Comparison of ENCODE assay signal across 8 cellular contexts in the genomic region with DNA sequence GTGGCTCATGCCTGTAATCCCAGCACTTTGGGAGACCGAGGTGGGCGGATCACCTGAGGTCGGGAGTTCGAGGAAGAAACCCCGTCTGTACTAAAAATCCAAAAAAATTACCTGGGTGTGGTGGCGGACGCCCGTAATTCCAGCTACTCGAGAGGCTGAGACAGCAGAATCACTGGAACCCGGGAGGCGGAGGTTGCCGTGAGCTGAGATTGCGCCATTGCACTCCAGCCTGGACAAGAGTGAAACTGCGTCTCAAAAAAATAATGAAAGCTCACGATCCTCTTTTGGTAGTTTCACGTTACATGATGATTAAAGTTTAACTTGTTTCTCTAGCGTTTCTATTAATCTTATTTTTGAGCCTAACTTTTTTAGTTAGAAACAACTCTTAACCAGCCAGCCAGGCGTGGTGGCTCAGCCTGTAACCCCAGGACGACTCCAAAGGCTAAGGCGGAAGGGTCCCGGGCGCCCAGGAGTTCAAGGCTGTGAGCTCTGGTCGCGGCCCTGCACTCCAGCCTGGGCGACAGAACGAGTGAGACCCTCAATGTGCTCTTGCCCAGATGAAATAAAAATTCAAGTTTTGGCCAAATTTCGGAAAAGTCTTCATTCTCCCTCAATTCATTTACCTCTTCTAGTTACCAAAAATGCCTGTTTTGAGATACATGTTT. TPM values are rescaled to one million over a fixed set of nuclear protein-coding genes. Genes with fewer than 3 reads are reported as not detected.
A peak's percentile ranks its signal among the peaks of the same experiment; 100 is the strongest.
DNase-seq lines count a peak whose midpoint lies in the region; ATAC-seq, FAIRE-seq and TF ChIP-seq lines count a peak whose summit lies in the region.

No MANE protein-coding gene starts in this region.

- peaks cover 18% of the 10 kb centered on the region for H3K36me3 ChIP-seq in K562 (ENCODE audit: control insufficient read depth, insufficient read depth, low read length)

- no peaks in the 10 kb centered on the region for H3K27me3 Mint-ChIP-seq in IgD-negative memory B cell
- no peaks in the 10 kb centered on the region for H3K27me3 Mint-ChIP-seq in memory B cell

- H3K9me3 ChIP-seq in A549: no peaks in the 10 kb centered on the region
- no peaks in the 10 kb centered on the region; the same call in 1 of the 2 replicates for H3K9me3 ChIP-seq in K562 (replicated peaks; ENCODE audit: control insufficient read depth, insufficient read depth, low read depth, low read length)

- TF ChIP-seq RAD21 in A549 (conservative IDR thresholded peaks at IDR 0.05 in 1 of 2, IDR thresholded peaks at IDR 0.05 in 1 of 2) (no peak), K562 (CRISPR knock-in tag; conservative IDR thresholded peaks at IDR 0.05 in 1 of 2, IDR thresholded peaks at IDR 0.05 in 1 of 2) (no peak)

- ATAC-seq in A549 (peak; percentile 22 to 24; a peak in 2 of 6 replicates), K562 (no peak), memory B cell (ENCODE audit: low read depth) (no peak), HG02970 (IDR thresholded peaks at IDR 0.05; ENCODE audit: low FRiP score, unreplicated experiment) (no peak)

- POLR2A ChIA-PET in A549 (lab: Yijun Ruan, JAX): interaction anchor here (0.7 to 1.4 kb wide), 3 partner anchors 13 to 304 kb away, joined by 3 to 6 read pairs (median 3); partner anchors contain the start of genes MYLK4 and RIPK1
- POLR2A ChIA-PET in K562 (lab: Yijun Ruan, JAX): interaction anchor here (0.9 to 2.1 kb wide), 3 partner anchors 9 to 139 kb away, joined by 4 to 9 read pairs (median 6); no protein-coding TSS in a partner anchor

- in situ Hi-C loops in K562 (cut with MboI) (no loop called here), KBM-7 (cut with MboI; ENCODE audit: low pct_unique_long_range_greater_than_20kb, low sequenced_read_pairs) (no loop called here)

- DNase-seq in A549 (ENCODE audit: low read depth in 1 of 2, low spot score in 1 of 2) (peak in 1 of 2 experiments; percentile 28), K562 (ENCODE audit: extremely low read depth in 1 of 4, low spot score in 3 of 4) (no peak), memory B cell (ENCODE audit: low spot score in 2 of 2) (no peak), DMS79 treated with DMSO at 0.1 percent for 48 hours (lab: John Stamatoyannopoulos, UW) (no peak), Kasumi-1 (lab: John Stamatoyannopoulos, UW) (no peak), KBM-7 (no peak)

- peak overlapping the region; percentile 94 to 95 for H3K27ac ChIP-seq in A549
- H3K27ac ChIP-seq in K562 (ENCODE audit: extremely low read depth, low read depth, low read length): peak overlapping the region; percentile 64; the same call in 1 of the 3 replicates

- TF ChIP-seq EP300 in A549 (IDR thresholded peaks at IDR 0.05): no peak
- no peak for TF ChIP-seq EP300 in K562 (IDR thresholded peaks at IDR 0.05; ENCODE audit: low read length)

- BruUV-seq in K562 (replicated peaks; lab: Mats Ljungman, UMichigan): no TSS peak

- peak overlapping the region; percentile 82 for H2AFZ ChIP-seq in K562 (ENCODE audit: low read depth, low read length)

- H3K4me1 ChIP-seq in A549 (peaks cover 19% of the 10 kb centered on the region; the same call in 2 of the 3 replicates), K562 (replicated peaks in 1 of 2; ENCODE audit: control insufficient read depth in 2 of 2, insufficient read depth in 2 of 2, low read length in 2 of 2) (peaks cover 26 to 32% of the 10 kb centered on the region in 2 experiments)

- H3K36me3 Mint-ChIP-seq in IgD-negative memory B cell (peaks cover 2% of the 10 kb centered on the region), memory B cell (no peaks in the 10 kb centered on the region)

- no peaks in the 10 kb centered on the region for H3K9me1 ChIP-seq in K562 (ENCODE audit: control insufficient read depth, insufficient read depth, low read length)

- H3K4me1 Mint-ChIP-seq in IgD-negative memory B cell (peaks cover 24 to 32% (median 29%) of the 10 kb centered on the region in 3 donors), memory B cell (peaks cover 16% of the 10 kb centered on the region)

- H3K79me2 ChIP-seq in K562 (ENCODE audit: control insufficient read depth, insufficient read depth, low read length): peaks cover 37% of the 10 kb centered on the region

- TF ChIP-seq POLR2A in A549 (IDR thresholded peaks at IDR 0.05; ENCODE audit: low read length) (no peak), K562 (conservative IDR thresholded peaks at IDR 0.05) (no peak)

- H3K9me3 Mint-ChIP-seq in IgD-negative memory B cell (no peaks in the 10 kb centered on the region), memory B cell (no peaks in the 10 kb centered on the region)

- H3K4me3 Mint-ChIP-seq in IgD-negative memory B cell (peak overlapping the region; percentile 91 to 97 (median 96)), memory B cell (peak overlapping the region; percentile 92)

- intact Hi-C loops in K562 (cut with micrococcal nuclease): no loop called here

- CTCF ChIA-PET in A549 (lab: Yijun Ruan, JAX) (interaction anchor here (0.7 to 2.4 kb wide), 4 partner anchors 11 to 188 kb away, joined by 3 to 16 read pairs (median 6); partner anchors contain the start of gene MYLK4), K562 (lab: Yijun Ruan, JAX; ENCODE audit: low intra/inter-chr PET ratio) (no interaction called here)

- H3K4me3 ChIP-seq in A549 (peak overlapping the region; percentile 72), K562 (no peak overlapping the region)

- H3K27ac Mint-ChIP-seq in IgD-negative memory B cell (peak overlapping the region; percentile 98 to 100 (median 99)), memory B cell (peak overlapping the region; percentile 98)

- H3K27me3 ChIP-seq in K562 (ENCODE audit: control insufficient read depth in 2 of 2, insufficient read depth in 2 of 2, low read length in 2 of 2): no peaks in the 10 kb centered on the region

- WGBS in A549 (ENCODE audit: missing lambda C conversion rate): 18% methylated on average over 27 of the region's 27 CpGs
- 92% methylated on average over 27 of the region's 27 CpGs for WGBS in K562 (ENCODE audit: insufficient coverage, low coverage, missing lambda C conversion rate)

- H3K9ac ChIP-seq in K562 (ENCODE audit: insufficient read depth in 1 of 2, low read depth in 2 of 2, low read length in 2 of 2): peak overlapping the region in 1 of 2 experiments; percentile 71; a peak in 1 of 4 replicates

- H3K4me2 ChIP-seq in A549 (peak overlapping the region; percentile 94), K562 (ENCODE audit: insufficient read depth, low read length) (peak overlapping the region; percentile 91)

- FAIRE-seq in A549 (lab: Jason Lieb, UNC) (no peak), K562 (lab: Jason Lieb, UNC) (no peak)

- TF ChIP-seq CTCF in A549 (IDR thresholded peaks at IDR 0.05) (no peak), K562 (IDR thresholded peaks at IDR 0.05 in 2 of 3, conservative IDR thresholded peaks at IDR 0.05 in 1 of 3; ENCODE audit: insufficient read depth in 2 of 3, low read depth in 1 of 3, low read length in 3 of 3) (no peak)

- peaks cover 29% of the 10 kb centered on the region for H4K20me1 ChIP-seq in K562 (replicated peaks; ENCODE audit: control insufficient read depth, insufficient read depth, low read length)

RNA-seq across cellular contexts. Expression of gene WRNIP1, which starts 1.2 kb away (rescaled TPM):
- polyA plus RNA-seq in A549 (2011; rRNA removed) (27.7 and 34.6 TPM in 2 replicates), A549 (2017; fragmentation: RNase III; extraction: RNeasy Plus Mini Kit Qiagen cat#74134 plus additional on column Dnase treatment) (32.2 to 32.8 TPM (median 32.3 TPM) in 3 replicates), IgD-negative memory B cell (34.5 TPM), K562 (2011; rRNA removed) (38.9 and 44.1 TPM in 2 replicates), K562 (2014; fragmentation: Illumina TruSeq; extraction: Trizol) (52.1 and 63.6 TPM in 2 replicates), K562 (2014; fragmentation: Nextera tagmentation; extraction: Ambion mirVana) (10 to 100 TPM; 13.2 to 15.9 TPM), K562 (2014; rRNA removed) (58.3 and 59.8 TPM in 2 replicates)
- polyA plus RNA-seq in A549 (2012; cell fraction: cytosol; rRNA removed): 41.3 and 45.5 TPM in 2 replicates
- polyA plus RNA-seq in A549 (2012; cell fraction: nucleus; rRNA removed): 41.6 and 48.5 TPM in 2 replicates
- polyA minus RNA-seq in A549 (2011; rRNA and poly(A)+ RNA removed): 22.9 and 29.5 TPM in 2 replicates
- total RNA-seq in K562 (2011; cell fraction: chromatin; rRNA removed; ENCODE audit: low replicate concordance): 22.1 and 23.9 TPM in 2 replicates
- 25.7 and 28.6 TPM in 2 replicates for total RNA-seq in K562 (2011; cell fraction: nucleolus; rRNA removed)
- total RNA-seq in K562 (2011; cell fraction: nucleoplasm; rRNA removed): 23.4 and 25.1 TPM in 2 replicates
- total RNA-seq in K562 (2014; rRNA removed) (57.6 and 66.2 TPM in 2 replicates), K562 (2014; rRNA removed; fragmentation: Illumina TruSeq; extraction: Trizol) (35.8 and 41.6 TPM in 2 replicates), K562 (2015; rRNA removed; fragmentation: Illumina TruSeq; extraction: Trizol) (57.9 and 59.8 TPM in 2 replicates), K562 (2021) (43.6 and 48.6 TPM in 2 replicates)
- polyA plus RNA-seq in K562 (2011; cell fraction: cytosol; rRNA removed): 48.7 and 64.2 TPM in 2 replicates
- polyA plus RNA-seq in K562 (2011; cell fraction: nucleus; rRNA removed): 70.8 and 98.6 TPM in 2 replicates
- 48.5 and 50.6 TPM in 2 replicates for polyA plus RNA-seq in K562 (2012)
- 32.3 and 38.6 TPM in 2 replicates for polyA minus RNA-seq in K562 (2011; rRNA and poly(A)+ RNA removed)
- polyA minus RNA-seq in K562 (2011; cell fraction: cytosol; rRNA and poly(A)+ RNA removed): 23.3 and 23.9 TPM in 2 replicates
- polyA minus RNA-seq in K562 (2011; cell fraction: nucleus; rRNA and poly(A)+ RNA removed): 36.5 and 48.5 TPM in 2 replicates

RNA-seq across cellular contexts. Expression of gene MYLK4, which starts 13.3 kb away (rescaled TPM):
- polyA plus RNA-seq in A549 (2011; rRNA removed): 0.21 and 0.32 TPM in 2 replicates
- 0.03 TPM in 2 replicates for polyA plus RNA-seq in A549 (2012; cell fraction: cytosol; rRNA removed)
- 0.05 and 0.10 TPM in 2 replicates for polyA plus RNA-seq in A549 (2012; cell fraction: nucleus; rRNA removed)
- 0.14 to 0.16 TPM (median 0.14 TPM) in 3 replicates for polyA plus RNA-seq in A549 (2017; fragmentation: RNase III; extraction: RNeasy Plus Mini Kit Qiagen cat#74134 plus additional on column Dnase treatment)
- polyA minus RNA-seq in A549 (2011; rRNA and poly(A)+ RNA removed): 0.10 and 0.21 TPM in 2 replicates
- polyA plus RNA-seq in IgD-negative memory B cell: 0.08 TPM
- total RNA-seq in K562 (2011; cell fraction: chromatin; rRNA removed; ENCODE audit: low replicate concordance): 0.07 and 0.16 TPM in 2 replicates
- under 0.01 TPM in 1 of 2 replicates, not detected in the other for total RNA-seq in K562 (2011; cell fraction: nucleolus; rRNA removed)
- total RNA-seq in K562 (2011; cell fraction: nucleoplasm; rRNA removed): 0.07 TPM in 1 of 2 replicates, not detected in the other
- 0.04 and 0.09 TPM in 2 replicates for total RNA-seq in K562 (2014; rRNA removed)
- total RNA-seq in K562 (2014; rRNA removed; fragmentation: Illumina TruSeq; extraction: Trizol): 0.04 and 0.06 TPM in 2 replicates
- total RNA-seq in K562 (2015; rRNA removed; fragmentation: Illumina TruSeq; extraction: Trizol): 0.07 and 0.15 TPM in 2 replicates
- 0.02 and 0.07 TPM in 2 replicates for total RNA-seq in K562 (2021)
- 0.03 and 0.09 TPM in 2 replicates for polyA plus RNA-seq in K562 (2011; rRNA removed)
- polyA plus RNA-seq in K562 (2011; cell fraction: cytosol; rRNA removed): 0.01 and 0.09 TPM in 2 replicates
- polyA plus RNA-seq in K562 (2011; cell fraction: nucleus; rRNA removed): 0.30 and 0.67 TPM in 2 replicates
- 0.07 and 0.25 TPM in 2 replicates for polyA plus RNA-seq in K562 (2012)
- 0.03 and 0.06 TPM in 2 replicates for polyA plus RNA-seq in K562 (2014; fragmentation: Illumina TruSeq; extraction: Trizol)
- under 1 TPM; 0.01 to 0.03 TPM for polyA plus RNA-seq in K562 (2014; fragmentation: Nextera tagmentation; extraction: Ambion mirVana)
- polyA plus RNA-seq in K562 (2014; rRNA removed): 0.15 and 0.30 TPM in 2 replicates
- 0.09 TPM in 1 of 2 replicates, not detected in the other for polyA minus RNA-seq in K562 (2011; rRNA and poly(A)+ RNA removed)
- not detected in 2 replicates for polyA minus RNA-seq in K562 (2011; cell fraction: cytosol; rRNA and poly(A)+ RNA removed)
- under 0.01 and 0.22 TPM in 2 replicates for polyA minus RNA-seq in K562 (2011; cell fraction: nucleus; rRNA and poly(A)+ RNA removed)

Comparison
In these comparisons a context has a peak if more than half of its experiments do, and no peak if none do; other contexts are left out.
1. ATAC-seq: peak in A549 (2 of 2); none in K562 (single experiment), memory B cell (single experiment) and HG02970 (single experiment).
2. Of the 35 proteins assayed by ChIP-seq in both K562 and A549: peak only in K562: none; only in A549: CEBPB; in both: none; in neither: 34.